In the genomic region with DNA sequence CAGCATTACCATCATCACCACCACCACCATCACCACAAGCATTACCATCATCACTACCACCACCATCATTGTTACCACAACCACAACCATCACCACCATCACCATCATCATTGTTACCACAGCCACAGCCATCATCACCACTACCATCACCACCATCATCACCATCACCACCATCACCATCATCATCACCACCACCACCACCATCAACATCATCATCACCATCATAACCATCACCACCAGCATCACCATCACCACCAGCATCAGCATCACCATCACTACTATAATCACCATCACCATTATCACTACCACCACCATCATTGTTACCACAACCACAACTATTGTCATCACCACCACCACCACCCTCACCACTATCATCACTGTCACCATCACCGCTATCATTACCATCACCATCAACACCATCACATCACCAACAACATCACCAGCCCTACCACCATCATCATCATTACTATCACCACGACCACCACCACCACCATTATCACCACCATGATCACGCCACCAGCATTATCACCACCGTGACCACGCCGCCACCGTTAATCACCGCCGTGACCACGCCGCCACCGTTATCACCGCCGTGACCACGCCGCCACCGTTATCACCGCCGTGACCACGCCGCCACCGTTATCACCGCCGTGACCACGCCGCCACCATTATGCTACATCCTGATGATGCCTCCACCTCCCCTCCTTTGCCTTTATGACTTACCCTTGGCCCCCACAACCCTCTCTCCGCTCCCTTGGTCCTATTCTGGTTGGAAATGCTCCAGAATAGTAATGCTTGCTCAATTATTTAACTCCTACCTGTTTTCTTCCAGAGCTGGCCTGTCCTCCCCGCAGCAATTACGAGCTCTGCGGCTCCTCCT, we compare ENCODE assay signal across 1 cellular context.
A peak's percentile ranks its signal among the peaks of the same experiment; 100 is the strongest.
TF ChIP-seq lines count a peak whose summit lies in the region.

No MANE protein-coding gene starts in this region.

TF ChIP-seq in HEK293, 187 proteins besides CTCF, POLR2A, EP300 and RAD21 (continues in another document):
- no peak for TF ChIP-seq GFI1B (tag by site-specific recombination; IDR thresholded peaks at IDR 0.05)
- TF ChIP-seq, protein P1, sequence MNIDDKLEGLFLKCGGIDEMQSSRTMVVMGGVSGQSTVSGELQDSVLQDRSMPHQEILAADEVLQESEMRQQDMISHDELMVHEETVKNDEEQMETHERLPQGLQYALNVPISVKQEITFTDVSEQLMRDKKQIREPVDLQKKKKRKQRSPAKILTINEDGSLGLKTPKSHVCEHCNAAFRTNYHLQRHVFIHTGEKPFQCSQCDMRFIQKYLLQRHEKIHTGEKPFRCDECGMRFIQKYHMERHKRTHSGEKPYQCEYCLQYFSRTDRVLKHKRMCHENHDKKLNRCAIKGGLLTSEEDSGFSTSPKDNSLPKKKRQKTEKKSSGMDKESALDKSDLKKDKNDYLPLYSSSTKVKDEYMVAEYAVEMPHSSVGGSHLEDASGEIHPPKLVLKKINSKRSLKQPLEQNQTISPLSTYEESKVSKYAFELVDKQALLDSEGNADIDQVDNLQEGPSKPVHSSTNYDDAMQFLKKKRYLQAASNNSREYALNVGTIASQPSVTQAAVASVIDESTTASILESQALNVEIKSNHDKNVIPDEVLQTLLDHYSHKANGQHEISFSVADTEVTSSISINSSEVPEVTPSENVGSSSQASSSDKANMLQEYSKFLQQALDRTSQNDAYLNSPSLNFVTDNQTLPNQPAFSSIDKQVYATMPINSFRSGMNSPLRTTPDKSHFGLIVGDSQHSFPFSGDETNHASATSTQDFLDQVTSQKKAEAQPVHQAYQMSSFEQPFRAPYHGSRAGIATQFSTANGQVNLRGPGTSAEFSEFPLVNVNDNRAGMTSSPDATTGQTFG (tag by site-specific recombination; IDR thresholded peaks at IDR 0.05; ENCODE audit: borderline replicate concordance) = peak; percentile 72; the same call in 1 of the 2 replicates
- no peak for TF ChIP-seq ZNF266 (tag by site-specific recombination; IDR thresholded peaks at IDR 0.05; ENCODE audit: low read depth)
- TF ChIP-seq, protein P2, sequence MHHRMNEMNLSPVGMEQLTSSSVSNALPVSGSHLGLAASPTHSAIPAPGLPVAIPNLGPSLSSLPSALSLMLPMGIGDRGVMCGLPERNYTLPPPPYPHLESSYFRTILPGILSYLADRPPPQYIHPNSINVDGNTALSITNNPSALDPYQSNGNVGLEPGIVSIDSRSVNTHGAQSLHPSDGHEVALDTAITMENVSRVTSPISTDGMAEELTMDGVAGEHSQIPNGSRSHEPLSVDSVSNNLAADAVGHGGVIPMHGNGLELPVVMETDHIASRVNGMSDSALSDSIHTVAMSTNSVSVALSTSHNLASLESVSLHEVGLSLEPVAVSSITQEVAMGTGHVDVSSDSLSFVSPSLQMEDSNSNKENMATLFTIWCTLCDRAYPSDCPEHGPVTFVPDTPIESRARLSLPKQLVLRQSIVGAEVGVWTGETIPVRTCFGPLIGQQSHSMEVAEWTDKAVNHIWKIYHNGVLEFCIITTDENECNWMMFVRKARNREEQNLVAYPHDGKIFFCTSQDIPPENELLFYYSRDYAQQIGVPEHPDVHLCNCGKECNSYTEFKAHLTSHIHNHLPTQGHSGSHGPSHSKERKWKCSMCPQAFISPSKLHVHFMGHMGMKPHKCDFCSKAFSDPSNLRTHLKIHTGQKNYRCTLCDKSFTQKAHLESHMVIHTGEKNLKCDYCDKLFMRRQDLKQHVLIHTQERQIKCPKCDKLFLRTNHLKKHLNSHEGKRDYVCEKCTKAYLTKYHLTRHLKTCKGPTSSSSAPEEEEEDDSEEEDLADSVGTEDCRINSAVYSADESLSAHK (tag by site-specific recombination; IDR thresholded peaks at IDR 0.05) = no peak
- TF ChIP-seq IKZF3 (tag by site-specific recombination; IDR thresholded peaks at IDR 0.05) = no peak
- TF ChIP-seq, protein P3, sequence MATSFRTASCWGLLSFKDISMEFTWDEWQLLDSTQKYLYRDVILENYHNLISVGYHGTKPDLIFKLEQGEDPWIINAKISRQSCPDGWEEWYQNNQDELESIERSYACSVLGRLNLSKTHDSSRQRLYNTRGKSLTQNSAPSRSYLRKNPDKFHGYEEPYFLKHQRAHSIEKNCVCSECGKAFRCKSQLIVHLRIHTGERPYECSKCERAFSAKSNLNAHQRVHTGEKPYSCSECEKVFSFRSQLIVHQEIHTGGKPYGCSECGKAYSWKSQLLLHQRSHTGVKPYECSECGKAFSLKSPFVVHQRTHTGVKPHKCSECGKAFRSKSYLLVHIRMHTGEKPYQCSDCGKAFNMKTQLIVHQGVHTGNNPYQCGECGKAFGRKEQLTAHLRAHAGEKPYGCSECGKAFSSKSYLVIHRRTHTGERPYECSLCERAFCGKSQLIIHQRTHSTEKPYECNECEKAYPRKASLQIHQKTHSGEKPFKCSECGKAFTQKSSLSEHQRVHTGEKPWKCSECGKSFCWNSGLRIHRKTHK (tag by site-specific recombination; IDR thresholded peaks at IDR 0.05) = no peak
- TF ChIP-seq ZNF785 (tag by site-specific recombination; IDR thresholded peaks at IDR 0.05) = peak; percentile 81; the same call in 1 of the 2 replicates
- TF ChIP-seq, protein P4, sequence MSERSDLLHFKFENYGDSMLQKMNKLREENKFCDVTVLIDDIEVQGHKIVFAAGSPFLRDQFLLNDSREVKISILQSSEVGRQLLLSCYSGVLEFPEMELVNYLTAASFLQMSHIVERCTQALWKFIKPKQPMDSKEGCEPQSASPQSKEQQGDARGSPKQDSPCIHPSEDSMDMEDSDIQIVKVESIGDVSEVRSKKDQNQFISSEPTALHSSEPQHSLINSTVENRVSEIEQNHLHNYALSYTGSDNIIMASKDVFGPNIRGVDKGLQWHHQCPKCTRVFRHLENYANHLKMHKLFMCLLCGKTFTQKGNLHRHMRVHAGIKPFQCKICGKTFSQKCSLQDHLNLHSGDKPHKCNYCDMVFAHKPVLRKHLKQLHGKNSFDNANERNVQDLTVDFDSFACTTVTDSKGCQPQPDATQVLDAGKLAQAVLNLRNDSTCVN (tag by site-specific recombination; optimal IDR thresholded peaks at IDR 0.05) = peak; percentile 11
- no peak for TF ChIP-seq EGR2 (tag by site-specific recombination; IDR thresholded peaks at IDR 0.05; ENCODE audit: low read depth)
- peak; percentile 45; the same call in 1 of the 2 replicates for TF ChIP-seq ZBTB48 (tag by site-specific recombination; IDR thresholded peaks at IDR 0.05)
- TF ChIP-seq, protein P5, sequence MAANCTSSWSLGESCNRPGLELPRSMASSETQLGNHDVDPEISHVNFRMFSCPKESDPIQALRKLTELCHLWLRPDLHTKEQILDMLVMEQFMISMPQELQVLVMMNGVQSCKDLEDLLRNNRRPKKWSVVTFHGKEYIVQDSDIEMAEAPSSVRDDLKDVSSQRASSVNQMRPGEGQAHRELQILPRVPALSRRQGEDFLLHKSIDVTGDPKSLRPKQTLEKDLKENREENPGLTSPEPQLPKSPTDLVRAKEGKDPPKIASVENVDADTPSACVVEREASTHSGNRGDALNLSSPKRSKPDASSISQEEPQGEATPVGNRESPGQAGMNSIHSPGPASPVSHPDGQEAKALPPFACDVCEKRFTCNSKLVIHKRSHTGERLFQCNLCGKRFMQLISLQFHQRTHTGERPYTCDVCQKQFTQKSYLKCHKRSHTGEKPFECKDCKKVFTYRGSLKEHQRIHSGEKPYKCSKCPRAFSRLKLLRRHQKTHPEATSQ (tag by site-specific recombination; IDR thresholded peaks at IDR 0.05) = 0 out of 2 replicates have a peak, but pooled peaks have one; percentile 22
- TF ChIP-seq ZNF548 (tag by site-specific recombination; IDR thresholded peaks at IDR 0.05) = no peak; the same call in 1 of the 2 replicates
- TF ChIP-seq ZNF174 (tag by site-specific recombination; IDR thresholded peaks at IDR 0.05) = no peak
- TF ChIP-seq ZNF621 (tag by site-specific recombination; IDR thresholded peaks at IDR 0.05) = peak; percentile 73; the same call in 1 of the 2 replicates
- TF ChIP-seq ZNF791 (tag by site-specific recombination; IDR thresholded peaks at IDR 0.05) = peak; percentile 11
- TF ChIP-seq ZSCAN30 (tag by site-specific recombination; IDR thresholded peaks at IDR 0.05) = no peak
- TF ChIP-seq, protein P6, sequence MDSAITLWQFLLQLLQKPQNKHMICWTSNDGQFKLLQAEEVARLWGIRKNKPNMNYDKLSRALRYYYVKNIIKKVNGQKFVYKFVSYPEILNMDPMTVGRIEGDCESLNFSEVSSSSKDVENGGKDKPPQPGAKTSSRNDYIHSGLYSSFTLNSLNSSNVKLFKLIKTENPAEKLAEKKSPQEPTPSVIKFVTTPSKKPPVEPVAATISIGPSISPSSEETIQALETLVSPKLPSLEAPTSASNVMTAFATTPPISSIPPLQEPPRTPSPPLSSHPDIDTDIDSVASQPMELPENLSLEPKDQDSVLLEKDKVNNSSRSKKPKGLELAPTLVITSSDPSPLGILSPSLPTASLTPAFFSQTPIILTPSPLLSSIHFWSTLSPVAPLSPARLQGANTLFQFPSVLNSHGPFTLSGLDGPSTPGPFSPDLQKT (IDR thresholded peaks at IDR 0.05; ENCODE audit: borderline replicate concordance, low read depth, low read length) = no peak
- TF ChIP-seq, protein P7, sequence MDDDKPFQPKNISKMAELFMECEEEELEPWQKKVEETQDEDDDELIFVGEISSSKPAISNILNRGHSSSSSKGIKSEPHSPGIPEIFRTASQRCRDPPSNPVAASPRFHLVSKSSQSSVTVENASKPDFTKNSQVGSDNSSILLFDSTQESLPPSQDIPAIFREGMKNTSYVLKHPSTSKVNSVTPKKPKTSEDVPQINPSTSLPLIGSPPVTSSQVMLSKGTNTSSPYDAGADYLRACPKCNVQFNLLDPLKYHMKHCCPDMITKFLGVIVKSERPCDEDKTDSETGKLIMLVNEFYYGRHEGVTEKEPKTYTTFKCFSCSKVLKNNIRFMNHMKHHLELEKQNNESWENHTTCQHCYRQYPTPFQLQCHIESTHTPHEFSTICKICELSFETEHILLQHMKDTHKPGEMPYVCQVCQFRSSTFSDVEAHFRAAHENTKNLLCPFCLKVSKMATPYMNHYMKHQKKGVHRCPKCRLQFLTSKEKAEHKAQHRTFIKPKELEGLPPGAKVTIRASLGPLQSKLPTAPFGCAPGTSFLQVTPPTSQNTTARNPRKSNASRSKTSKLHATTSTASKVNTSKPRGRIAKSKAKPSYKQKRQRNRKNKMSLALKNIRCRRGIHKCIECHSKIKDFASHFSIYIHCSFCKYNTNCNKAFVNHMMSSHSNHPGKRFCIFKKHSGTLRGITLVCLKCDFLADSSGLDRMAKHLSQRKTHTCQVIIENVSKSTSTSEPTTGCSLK (tag by site-specific recombination; IDR thresholded peaks at IDR 0.05) = peak; percentile 23; the same call in 1 of the 2 replicates
- TF ChIP-seq ZNF473 (tag by site-specific recombination; IDR thresholded peaks at IDR 0.05) = peak; percentile 91
- peak; percentile 17; the same call in 1 of the 2 replicates for TF ChIP-seq ZBTB20 (tag by site-specific recombination; IDR thresholded peaks at IDR 0.05)
- TF ChIP-seq ZNF175 (tag by site-specific recombination; IDR thresholded peaks at IDR 0.05) = peak; percentile 87
- TF ChIP-seq ZNF2 (tag by site-specific recombination; IDR thresholded peaks at IDR 0.05) = no peak
- TF ChIP-seq ZFHX2 (tag by site-specific recombination; conservative IDR thresholded peaks at IDR 0.05) = no peak; the same call in 1 of the 2 replicates
- peak; percentile 59; the same call in 1 of the 2 replicates for TF ChIP-seq ZNF658 (tag by site-specific recombination; IDR thresholded peaks at IDR 0.05)
- no peak for TF ChIP-seq ZNF302 (tag by site-specific recombination; IDR thresholded peaks at IDR 0.05; ENCODE audit: low read depth)
- TF ChIP-seq, protein P8, sequence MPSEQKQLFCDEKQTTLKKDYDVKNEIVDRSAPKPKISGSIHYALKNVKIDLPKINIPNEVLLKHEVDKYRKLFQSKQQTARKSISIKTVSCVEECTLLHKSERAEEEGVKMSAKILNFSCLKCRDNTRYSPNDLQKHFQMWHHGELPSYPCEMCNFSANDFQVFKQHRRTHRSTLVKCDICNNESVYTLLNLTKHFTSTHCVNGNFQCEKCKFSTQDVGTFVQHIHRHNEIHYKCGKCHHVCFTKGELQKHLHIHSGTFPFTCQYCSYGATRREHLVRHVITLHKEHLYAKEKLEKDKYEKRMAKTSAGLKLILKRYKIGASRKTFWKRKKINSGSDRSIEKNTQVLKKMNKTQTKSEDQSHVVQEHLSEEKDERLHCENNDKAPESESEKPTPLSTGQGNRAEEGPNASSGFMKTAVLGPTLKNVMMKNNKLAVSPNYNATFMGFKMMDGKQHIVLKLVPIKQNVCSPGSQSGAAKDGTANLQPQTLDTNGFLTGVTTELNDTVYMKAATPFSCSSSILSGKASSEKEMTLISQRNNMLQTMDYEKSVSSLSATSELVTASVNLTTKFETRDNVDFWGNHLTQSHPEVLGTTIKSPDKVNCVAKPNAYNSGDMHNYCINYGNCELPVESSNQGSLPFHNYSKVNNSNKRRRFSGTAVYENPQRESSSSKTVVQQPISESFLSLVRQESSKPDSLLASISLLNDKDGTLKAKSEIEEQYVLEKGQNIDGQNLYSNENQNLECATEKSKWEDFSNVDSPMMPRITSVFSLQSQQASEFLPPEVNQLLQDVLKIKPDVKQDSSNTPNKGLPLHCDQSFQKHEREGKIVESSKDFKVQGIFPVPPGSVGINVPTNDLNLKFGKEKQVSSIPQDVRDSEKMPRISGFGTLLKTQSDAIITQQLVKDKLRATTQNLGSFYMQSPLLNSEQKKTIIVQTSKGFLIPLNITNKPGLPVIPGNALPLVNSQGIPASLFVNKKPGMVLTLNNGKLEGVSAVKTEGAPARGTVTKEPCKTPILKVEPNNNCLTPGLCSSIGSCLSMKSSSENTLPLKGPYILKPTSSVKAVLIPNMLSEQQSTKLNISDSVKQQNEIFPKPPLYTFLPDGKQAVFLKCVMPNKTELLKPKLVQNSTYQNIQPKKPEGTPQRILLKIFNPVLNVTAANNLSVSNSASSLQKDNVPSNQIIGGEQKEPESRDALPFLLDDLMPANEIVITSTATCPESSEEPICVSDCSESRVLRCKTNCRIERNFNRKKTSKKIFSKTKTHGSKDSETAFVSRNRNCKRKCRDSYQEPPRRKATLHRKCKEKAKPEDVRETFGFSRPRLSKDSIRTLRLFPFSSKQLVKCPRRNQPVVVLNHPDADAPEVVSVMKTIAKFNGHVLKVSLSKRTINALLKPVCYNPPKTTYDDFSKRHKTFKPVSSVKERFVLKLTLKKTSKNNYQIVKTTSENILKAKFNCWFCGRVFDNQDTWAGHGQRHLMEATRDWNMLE (tag by site-specific recombination; conservative IDR thresholded peaks at IDR 0.05; ENCODE audit: low read depth) = no peak
- TF ChIP-seq SP3 (tag by site-specific recombination; IDR thresholded peaks at IDR 0.05) = no peak
- TF ChIP-seq, protein P9, sequence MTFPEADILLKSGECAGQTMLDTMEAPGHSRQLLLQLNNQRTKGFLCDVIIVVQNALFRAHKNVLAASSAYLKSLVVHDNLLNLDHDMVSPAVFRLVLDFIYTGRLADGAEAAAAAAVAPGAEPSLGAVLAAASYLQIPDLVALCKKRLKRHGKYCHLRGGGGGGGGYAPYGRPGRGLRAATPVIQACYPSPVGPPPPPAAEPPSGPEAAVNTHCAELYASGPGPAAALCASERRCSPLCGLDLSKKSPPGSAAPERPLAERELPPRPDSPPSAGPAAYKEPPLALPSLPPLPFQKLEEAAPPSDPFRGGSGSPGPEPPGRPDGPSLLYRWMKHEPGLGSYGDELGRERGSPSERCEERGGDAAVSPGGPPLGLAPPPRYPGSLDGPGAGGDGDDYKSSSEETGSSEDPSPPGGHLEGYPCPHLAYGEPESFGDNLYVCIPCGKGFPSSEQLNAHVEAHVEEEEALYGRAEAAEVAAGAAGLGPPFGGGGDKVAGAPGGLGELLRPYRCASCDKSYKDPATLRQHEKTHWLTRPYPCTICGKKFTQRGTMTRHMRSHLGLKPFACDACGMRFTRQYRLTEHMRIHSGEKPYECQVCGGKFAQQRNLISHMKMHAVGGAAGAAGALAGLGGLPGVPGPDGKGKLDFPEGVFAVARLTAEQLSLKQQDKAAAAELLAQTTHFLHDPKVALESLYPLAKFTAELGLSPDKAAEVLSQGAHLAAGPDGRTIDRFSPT (tag by site-specific recombination; IDR thresholded peaks at IDR 0.05) = 0 out of 2 replicates have a peak, but pooled peaks have one; percentile 36
- TF ChIP-seq ZNF133 (tag by site-specific recombination; IDR thresholded peaks at IDR 0.05) = peak; percentile 40; the same call in 1 of the 2 replicates
